ENCODE assay signal across 8 cellular contexts in genomic region chr3:120348065-120348980, GRCh38. TPM values are rescaled to one million over a fixed set of nuclear protein-coding genes. Genes with fewer than 3 reads are reported as not detected.
DNase-seq lines count a peak whose midpoint lies in the region; ATAC-seq and TF ChIP-seq lines count a peak whose summit lies in the region.

No MANE protein-coding gene starts in this region.

- peaks cover 22% of the 10 kb centered on the region for H4K20me1 ChIP-seq in SK-N-SH (ENCODE audit: insufficient read depth)

- H3K79me2 ChIP-seq in SK-N-SH (ENCODE audit: insufficient read depth) = peaks cover 56% of the 10 kb centered on the region

- H3F3A ChIP-seq in SK-N-SH (replicated peaks; ENCODE audit: insufficient read depth) = peaks cover 13% of the 10 kb centered on the region

- TF ChIP-seq CTCF in GM10248 (IDR thresholded peaks at IDR 0.05; ENCODE audit: control extremely low read depth, extremely low read depth, low read depth, missing control alignments) (no peak), SK-N-SH (IDR thresholded peaks at IDR 0.05) (no peak)

- H3K27me3 Mint-ChIP-seq in IgD-negative memory B cell = no peaks in the 10 kb centered on the region

- no peak for TF ChIP-seq RAD21 in SK-N-SH (IDR thresholded peaks at IDR 0.05; ENCODE audit: low read length)

- H3K9ac ChIP-seq in SK-N-SH (peak overlapping the region; percentile 76), iPS-18a (ENCODE audit: low read length) (peak overlapping the region; percentile 76)

- H3K4me1 ChIP-seq in SK-N-SH (ENCODE audit: control insufficient read depth in 1 of 2, insufficient read depth in 2 of 2, low read depth in 1 of 2, low read length in 1 of 2) (peaks cover 6 to 12% of the 10 kb centered on the region in 2 experiments; a peak in 3 of 4 replicates), iPS-18a (ENCODE audit: control insufficient read depth, low read depth, low read length) (peaks cover 12% of the 10 kb centered on the region)

- H3K27ac ChIP-seq in SK-N-SH (ENCODE audit: low read depth in 2 of 2, low read length in 1 of 2) = peak overlapping the region; percentile 87 to 96
- H3K27ac ChIP-seq in angular gyrus (ENCODE audit: low read depth, low read length) = peak overlapping the region; percentile 95
- no peak overlapping the region for H3K27ac ChIP-seq in iPS-18a (ENCODE audit: low read length)

- peak overlapping the region; percentile 82; the same call in 1 of the 2 replicates for H2AFZ ChIP-seq in SK-N-SH (ENCODE audit: low read depth)

- no peaks in the 10 kb centered on the region for H3K27me3 ChIP-seq in SK-N-SH (ENCODE audit: insufficient read depth)
- H3K27me3 ChIP-seq in iPS-18a (ENCODE audit: control insufficient read depth, insufficient read depth, low read length) = peaks cover 24% of the 10 kb centered on the region

- peak overlapping the region; percentile 86 to 93 (median 92) for H3K27ac Mint-ChIP-seq in IgD-negative memory B cell

- CTCF ChIA-PET in GM10248 (lab: Yijun Ruan, JAX) = interaction anchor here (0.7 to 2.9 kb wide), 8 partner anchors 8 to 69 kb away, joined by 3 to 18 read pairs (median 4); no protein-coding TSS in a partner anchor
- CTCF ChIA-PET in SK-N-SH (lab: Yijun Ruan, JAX) = interaction anchor here (0.8 to 3.0 kb wide), 12 partner anchors 12 to 457 kb away, joined by 3 to 10 read pairs (median 5); no protein-coding TSS in a partner anchor

- H3K4me1 Mint-ChIP-seq in IgD-negative memory B cell = peaks cover 25 to 45% (median 41%) of the 10 kb centered on the region in 3 donors

- TF ChIP-seq EP300 in SK-N-SH (IDR thresholded peaks at IDR 0.05; ENCODE audit: borderline replicate concordance in 1 of 2, low read depth in 1 of 2, low read length in 1 of 2) = no peak

- H3K4me3 ChIP-seq in SK-N-SH (ENCODE audit: low read depth in 2 of 2, low read length in 1 of 2) (peak overlapping the region; percentile 90 to 94), iPS-18a (ENCODE audit: low read length) (peak overlapping the region; percentile 66)

- 4% methylated on average over 20 of the region's 40 CpGs for WGBS in SK-N-SH (ENCODE audit: low lambda C conversion rate)

- H3K36me3 ChIP-seq in SK-N-SH (replicated peaks in 1 of 2; ENCODE audit: control insufficient read depth in 1 of 2, insufficient read depth in 2 of 2, low read length in 1 of 2) (peaks cover 2 to 9% of the 10 kb centered on the region in 2 experiments), iPS-18a (ENCODE audit: control insufficient read depth, low read depth, low read length) (peaks cover 3% of the 10 kb centered on the region)

- peak overlapping the region; percentile 92 for H3K4me2 ChIP-seq in SK-N-SH

- peak; percentile 39 for ATAC-seq in GM21786 (IDR thresholded peaks at IDR 0.05; ENCODE audit: unreplicated experiment)

- no peaks in the 10 kb centered on the region for H3K9me2 ChIP-seq in SK-N-SH

- DNase-seq in GM10248 (ENCODE audit: extremely low spot score) = peak; percentile 57
- peak; percentile 36 for DNase-seq in SK-N-SH
- peak in 3 of 4 experiments; percentile 6 to 37 (median 34) for DNase-seq in stimulated activated CD4-positive, alpha-beta T cell treated with anti-CD3 and anti-CD28 coated beads, Interleukin-1b, Interleukin-23, amount 100 ng/mL, for 24 hours (ENCODE audit: low read depth in 4 of 4, low spot score in 1 of 4)
- no peak for DNase-seq in COR-L47 (lab: John Stamatoyannopoulos, UW)

- peak overlapping the region; percentile 93 to 96 (median 94) for H3K4me3 Mint-ChIP-seq in IgD-negative memory B cell

- H3K9me3 Mint-ChIP-seq in IgD-negative memory B cell = no peaks in the 10 kb centered on the region

- POLR2A ChIA-PET in GM10248 (lab: Yijun Ruan, JAX) = interaction anchor here (1.3 to 1.9 kb wide), 2 partner anchors 253 to 254 kb away, joined by 5 to 7 read pairs; partner anchors contain the start of gene GSK3B
- POLR2A ChIA-PET in SK-N-SH (lab: Yijun Ruan, JAX) = interaction anchor here (0.6 to 3.4 kb wide), 5 partner anchors 11 to 850 kb away, joined by 3 to 28 read pairs (median 6); partner anchors contain the start of genes GSK3B, STXBP5L and TIMMDC1

- H3K9me3 ChIP-seq in SK-N-SH (no peaks in the 10 kb centered on the region), iPS-18a (ENCODE audit: control insufficient read depth, low read depth, low read length) (no peaks in the 10 kb centered on the region)

- peaks cover 2% of the 10 kb centered on the region for H3K36me3 Mint-ChIP-seq in IgD-negative memory B cell

TF ChIP-seq in SK-N-SH, 30 proteins besides CTCF, POLR2A, EP300 and RAD21:
- TF ChIP-seq MXI1 (IDR thresholded peaks at IDR 0.05; ENCODE audit: low read depth, low read length) (peak; percentile 66; the same call in 1 of the 2 replicates), TAF1 (IDR thresholded peaks at IDR 0.05; ENCODE audit: borderline replicate concordance, low read depth, low read length) (no peak)

RNA-seq across cellular contexts. Expression of gene LRRC58, which starts 0.8 kb away (rescaled TPM):
- polyA plus RNA-seq in IgD-negative memory B cell (6.6 TPM), SK-N-SH (2012; rRNA removed) (5.8 and 8.1 TPM in 2 replicates)
- 10.0 and 11.6 TPM in 2 replicates for polyA plus RNA-seq in SK-N-SH (2012; cell fraction: cytosol; rRNA removed)
- polyA plus RNA-seq in SK-N-SH (2012; cell fraction: nucleus; rRNA removed) = 3.0 and 5.0 TPM in 2 replicates
